In the genomic region with DNA sequence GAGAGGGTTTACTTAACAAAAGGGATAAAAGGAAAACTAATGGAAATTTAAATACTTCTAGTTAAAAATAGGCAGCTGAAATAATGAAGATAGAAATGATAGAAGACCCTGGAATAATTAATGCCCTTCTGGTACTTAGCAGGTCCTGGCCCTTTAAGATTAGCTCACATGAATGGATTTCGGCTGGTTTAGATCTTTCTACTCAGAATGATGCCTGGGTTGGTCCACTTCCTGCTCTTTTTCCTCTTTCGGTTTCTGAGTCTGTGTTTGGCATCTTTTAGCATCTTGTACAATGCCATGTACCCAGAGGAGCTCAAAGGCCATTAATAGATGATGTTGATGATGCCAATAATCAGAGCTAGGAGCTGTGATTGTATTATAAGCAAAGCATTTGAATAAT, we compare ENCODE assay signal across 21 cellular contexts.
DNase-seq lines count a peak whose midpoint lies in the region; TF ChIP-seq lines count a peak whose summit lies in the region.
"Had no signal": no experiment of that assay in that cellular context is flagged by ENCODE, and none has a peak within 500 bp of the region (broad histone marks: within the 10 kb centered on the region; RNA-seq: fewer than 3 reads in every experiment).

No MANE protein-coding gene starts in this region.

- no peak overlapping the region for H2AFZ ChIP-seq in Karpas-422 (ENCODE audit: low read length)

- H3K4me2 ChIP-seq in BLaER1 = peak overlapping the region; percentile 27
- no peak overlapping the region for H3K4me2 ChIP-seq in Karpas-422 (ENCODE audit: low read depth, low read length, poor library complexity, severe bottlenecking)
- H3K4me2 ChIP-seq: SK-N-SH had no signal

- no peaks in the 10 kb centered on the region for H3K36me3 ChIP-seq in BLaER1
- H3K36me3 ChIP-seq in Karpas-422 (ENCODE audit: insufficient read depth, low read length) = no peaks in the 10 kb centered on the region
- H3K36me3 ChIP-seq: BE2C, MG63 had no signal

- TF ChIP-seq CTCF in VCaP (conservative IDR thresholded peaks at IDR 0.05) = no peak

- DNase-seq in Karpas-422 (peak; percentile 44), myocyte (ENCODE audit: low read depth) (peak; percentile 16), RKO (ENCODE audit: low spot score) (no peak)
- DNase-seq in stimulated activated CD4-positive, alpha-beta T cell treated with anti-CD3 and anti-CD28 coated beads, Interleukin-4, amount 100 ng/mL, for 24 hours = no peak
- no peak for DNase-seq in activated CD4-positive, alpha-beta T cell treated with anti-CD3 and anti-CD28 coated beads for 48 hours
- DNase-seq: 8988T, ACHN, BE2C, DMS153, GDM1, HCEC 1CT, MG63, NCI-H2029 treated with DMSO at 0.1 percent for 48 hours, NCI-H446 treated with DMSO at 0.1 percent for 48 hours, NCI-H526, SIG-M5, SK-N-SH had no signal

- H4K20me1 ChIP-seq in BLaER1 = no peaks in the 10 kb centered on the region
- H4K20me1 ChIP-seq in Karpas-422 (ENCODE audit: insufficient read depth, low read depth, low read length) = no peaks in the 10 kb centered on the region

- H3K4me1 ChIP-seq in BLaER1 = peaks cover 24% of the 10 kb centered on the region
- no peaks in the 10 kb centered on the region for H3K4me1 ChIP-seq in Karpas-422 (ENCODE audit: low read length)
- H3K4me1 ChIP-seq: BE2C had no signal

- H3K9me2 ChIP-seq in Karpas-422 (replicated peaks; ENCODE audit: insufficient read depth, low read length) = no peaks in the 10 kb centered on the region
- H3K9me2 ChIP-seq: SK-N-SH had no signal

- H3K79me2 ChIP-seq in Karpas-422 (ENCODE audit: low read length) = no peaks in the 10 kb centered on the region

- H3K9ac ChIP-seq in BLaER1 (no peak overlapping the region), Karpas-422 (ENCODE audit: low read length) (no peak overlapping the region)
- H3K9ac ChIP-seq: SK-N-SH had no signal

- H3K4me3 ChIP-seq in BLaER1 (no peak overlapping the region), Karpas-422 (ENCODE audit: low read length) (no peak overlapping the region)
- H3K4me3 ChIP-seq: GM12878, K562, MG63 had no signal

- H3K9me3 ChIP-seq in BLaER1 (no peaks in the 10 kb centered on the region), Karpas-422 (ENCODE audit: low read length) (no peaks in the 10 kb centered on the region)
- H3K9me3 ChIP-seq: BE2C, MG63, SK-N-SH had no signal

- no peak overlapping the region for H3K27ac ChIP-seq in BLaER1
- H3K27ac ChIP-seq in Karpas-422 (ENCODE audit: low read length) = no peak overlapping the region
- H3K27ac ChIP-seq in VCaP = peak overlapping the region; percentile 71; the same call in 1 of the 2 replicates

- H3K27me3 ChIP-seq in BLaER1 = no peaks in the 10 kb centered on the region; the same call in 1 of the 2 replicates
- H3K27me3 ChIP-seq in Karpas-422 (ENCODE audit: low read length) = no peaks in the 10 kb centered on the region
- H3K27me3 ChIP-seq: BE2C, MG63 had no signal

Comparison
In these comparisons a context has a peak if more than half of its experiments do, and no peak if none do; other contexts are left out.
1. DNase-seq: peak in Karpas-422 (single experiment) and myocyte (single experiment); none in RKO (single experiment), stimulated activated CD4-positive, alpha-beta T cell treated with anti-CD3 and anti-CD28 coated beads, Interleukin-4, amount 100 ng/mL, for 24 hours (single experiment) and activated CD4-positive, alpha-beta T cell treated with anti-CD3 and anti-CD28 coated beads for 48 hours (single experiment).